Comparison of ENCODE assay signal across 22 cellular contexts in genomic region chr1:240869071-240869470, GRCh38.
"Had no signal": no experiment of that assay in that cellular context is flagged by ENCODE, and none has a peak within 500 bp of the region (broad histone marks: within the 10 kb centered on the region; RNA-seq: fewer than 3 reads in every experiment).

No MANE protein-coding gene starts in this region.

- H3K27me3 Mint-ChIP-seq: activated CD8-positive, alpha-beta T cell treated with anti-CD3 and anti-CD28 coated beads for 36 hours; activated T-helper 17 cell treated with anti-CD3 and anti-CD28 coated beads, Interleukin-2, amount 50 U/mL, for 72 hours had no signal

- H3K27ac ChIP-seq: brain microvascular endothelial cell, colonic mucosa, epithelial cell of prostate, esophagus squamous epithelium, gastroesophageal sphincter had no signal

- H3K27ac Mint-ChIP-seq: activated CD8-positive, alpha-beta T cell treated with anti-CD3 and anti-CD28 coated beads for 36 hours; activated naive CD8-positive, alpha-beta T cell; activated T-helper 17 cell treated with anti-CD3 and anti-CD28 coated beads, Interleukin-2, amount 50 U/mL, for 72 hours had no signal

- DNase-seq: activated CD4-positive, alpha-beta T cell treated with anti-CD3 and anti-CD28 coated beads for 48 hours; activated CD4-positive, alpha-beta T cell treated with anti-CD3 and anti-CD28 coated beads, Interleukin-2, amount 50 U/mL, for 1 hour; activated CD4-positive, alpha-beta T cell treated with anti-CD3 and anti-CD28 coated beads, Interleukin-2, amount 50 U/mL, for 48 hours; activated CD8-positive, alpha-beta memory T cell treated with anti-CD3 and anti-CD28 coated beads for 24 hours; activated CD8-positive, alpha-beta T cell treated with anti-CD3 and anti-CD28 coated beads for 36 hours; activated effector memory CD4-positive, alpha-beta T cell treated with Interleukin-2 at 50 U/mL for 16 hours; activated gamma-delta T cell treated with Interleukin-2 at 50 U/mL for 16 hours; activated naive CD4-positive, alpha-beta T cell treated with anti-CD3 and anti-CD28 coated beads, Interleukin-2, amount 50 U/mL, for 16 hours; activated naive CD4-positive, alpha-beta T cell treated with Interleukin-2 at 50 U/mL for 16 hours; activated T-cell treated with anti-CD3 and anti-CD28 coated beads, Interleukin-2, amount 50 U/mL, for 4 hours; amniotic stem cell; brain microvascular endothelial cell; colonic mucosa; effector CD8-positive, alpha-beta T cell; esophagus squamous epithelium; foreskin melanocyte; T-helper 2 cell had no signal

- H3K4me3 Mint-ChIP-seq: activated CD8-positive, alpha-beta T cell treated with anti-CD3 and anti-CD28 coated beads for 36 hours; activated naive CD8-positive, alpha-beta T cell; activated T-cell treated with anti-CD3 and anti-CD28 coated beads, Interleukin-2, amount 50 U/mL, for 4 hours; activated T-helper 17 cell treated with anti-CD3 and anti-CD28 coated beads, Interleukin-2, amount 50 U/mL, for 72 hours; WTC11 had no signal

- H3K4me1 Mint-ChIP-seq: activated T-helper 17 cell treated with anti-CD3 and anti-CD28 coated beads, Interleukin-2, amount 50 U/mL, for 72 hours had no signal

- ATAC-seq: activated CD8-positive, alpha-beta T cell treated with anti-CD3 and anti-CD28 coated beads for 36 hours; activated T-cell treated with anti-CD3 and anti-CD28 coated beads, Interleukin-2, amount 50 U/mL, for 4 hours; activated T-helper 17 cell treated with anti-CD3 and anti-CD28 coated beads, Interleukin-2, amount 50 U/mL, for 72 hours; gastroesophageal sphincter; WTC11 had no signal

- H3K9me3 Mint-ChIP-seq: activated CD8-positive, alpha-beta T cell treated with anti-CD3 and anti-CD28 coated beads for 36 hours; activated T-helper 17 cell treated with anti-CD3 and anti-CD28 coated beads, Interleukin-2, amount 50 U/mL, for 72 hours; WTC11 had no signal
